In the genomic region with DNA sequence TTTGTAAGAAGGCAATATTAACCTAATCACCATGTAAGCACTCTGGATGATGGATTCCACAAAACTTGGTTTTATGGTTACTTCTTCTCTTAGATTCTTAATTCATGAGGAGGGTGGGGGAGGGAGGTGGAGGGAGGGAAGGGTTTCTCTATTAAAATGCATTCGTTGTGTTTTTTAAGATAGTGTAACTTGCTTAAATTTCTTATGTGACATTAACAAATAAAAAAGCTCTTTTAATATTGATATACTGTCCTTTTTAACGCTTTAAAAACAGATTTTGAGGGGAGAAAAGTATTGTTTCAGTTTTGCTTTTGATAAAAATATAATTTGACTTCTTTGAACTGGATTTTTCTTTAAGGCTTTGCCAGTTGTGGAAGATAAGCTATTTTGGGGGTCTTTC, we compare ENCODE assay signal across 2 cellular contexts.
TF ChIP-seq lines count a peak whose summit lies in the region.

No MANE protein-coding gene starts in this region.

TF ChIP-seq in HepG2, 621 proteins besides CTCF, POLR2A, EP300 and RAD21:
- TF ChIP-seq ZKSCAN8 (CRISPR knock-in tag; IDR thresholded peaks at IDR 0.05; ENCODE audit: borderline replicate concordance) (no peak), ZNF143 (CRISPR knock-in tag; IDR thresholded peaks at IDR 0.05) (no peak), HNRNPK (IDR thresholded peaks at IDR 0.05; ENCODE audit: low read depth, low read length, poor library complexity, severe bottlenecking) (peak; percentile 78), ZNF775 (CRISPR knock-in tag; IDR thresholded peaks at IDR 0.05; ENCODE audit: borderline replicate concordance) (no peak)
TF ChIP-seq in HepG2: peak in this region for 1.

TF ChIP-seq in K562, 482 proteins besides CTCF, POLR2A, EP300 and RAD21:
- TF ChIP-seq POLR3A (IDR thresholded peaks at IDR 0.05; ENCODE audit: borderline replicate concordance, extremely low read depth, insufficient read depth, insufficient read length) (no peak), MTA1 (IDR thresholded peaks at IDR 0.05; ENCODE audit: borderline replicate concordance) (no peak), FOXJ2 (tag; IDR thresholded peaks at IDR 0.05) (no peak), MCM2 (IDR thresholded peaks at IDR 0.05; ENCODE audit: low read depth) (no peak), PCBP2 (IDR thresholded peaks at IDR 0.05; ENCODE audit: low read depth, low read length, poor library complexity, severe bottlenecking) (peak; percentile 74), EGR1 (conservative IDR thresholded peaks at IDR 0.05) (no peak), GTF2F1 (IDR thresholded peaks at IDR 0.05; ENCODE audit: low read depth, low read length) (no peak), HNRNPK (IDR thresholded peaks at IDR 0.05; ENCODE audit: low read depth, low read length, poor library complexity, severe bottlenecking) (peak; percentile 66), SMC3 (conservative IDR thresholded peaks at IDR 0.05; ENCODE audit: insufficient read depth, low read depth, low read length) (no peak), ZNF140 (CRISPR knock-in tag; IDR thresholded peaks at IDR 0.05) (no peak), ZSCAN29 (IDR thresholded peaks at IDR 0.05) (no peak), ZNF282 (CRISPR knock-in tag; IDR thresholded peaks at IDR 0.05) (no peak)
- TF ChIP-seq, protein P1, sequence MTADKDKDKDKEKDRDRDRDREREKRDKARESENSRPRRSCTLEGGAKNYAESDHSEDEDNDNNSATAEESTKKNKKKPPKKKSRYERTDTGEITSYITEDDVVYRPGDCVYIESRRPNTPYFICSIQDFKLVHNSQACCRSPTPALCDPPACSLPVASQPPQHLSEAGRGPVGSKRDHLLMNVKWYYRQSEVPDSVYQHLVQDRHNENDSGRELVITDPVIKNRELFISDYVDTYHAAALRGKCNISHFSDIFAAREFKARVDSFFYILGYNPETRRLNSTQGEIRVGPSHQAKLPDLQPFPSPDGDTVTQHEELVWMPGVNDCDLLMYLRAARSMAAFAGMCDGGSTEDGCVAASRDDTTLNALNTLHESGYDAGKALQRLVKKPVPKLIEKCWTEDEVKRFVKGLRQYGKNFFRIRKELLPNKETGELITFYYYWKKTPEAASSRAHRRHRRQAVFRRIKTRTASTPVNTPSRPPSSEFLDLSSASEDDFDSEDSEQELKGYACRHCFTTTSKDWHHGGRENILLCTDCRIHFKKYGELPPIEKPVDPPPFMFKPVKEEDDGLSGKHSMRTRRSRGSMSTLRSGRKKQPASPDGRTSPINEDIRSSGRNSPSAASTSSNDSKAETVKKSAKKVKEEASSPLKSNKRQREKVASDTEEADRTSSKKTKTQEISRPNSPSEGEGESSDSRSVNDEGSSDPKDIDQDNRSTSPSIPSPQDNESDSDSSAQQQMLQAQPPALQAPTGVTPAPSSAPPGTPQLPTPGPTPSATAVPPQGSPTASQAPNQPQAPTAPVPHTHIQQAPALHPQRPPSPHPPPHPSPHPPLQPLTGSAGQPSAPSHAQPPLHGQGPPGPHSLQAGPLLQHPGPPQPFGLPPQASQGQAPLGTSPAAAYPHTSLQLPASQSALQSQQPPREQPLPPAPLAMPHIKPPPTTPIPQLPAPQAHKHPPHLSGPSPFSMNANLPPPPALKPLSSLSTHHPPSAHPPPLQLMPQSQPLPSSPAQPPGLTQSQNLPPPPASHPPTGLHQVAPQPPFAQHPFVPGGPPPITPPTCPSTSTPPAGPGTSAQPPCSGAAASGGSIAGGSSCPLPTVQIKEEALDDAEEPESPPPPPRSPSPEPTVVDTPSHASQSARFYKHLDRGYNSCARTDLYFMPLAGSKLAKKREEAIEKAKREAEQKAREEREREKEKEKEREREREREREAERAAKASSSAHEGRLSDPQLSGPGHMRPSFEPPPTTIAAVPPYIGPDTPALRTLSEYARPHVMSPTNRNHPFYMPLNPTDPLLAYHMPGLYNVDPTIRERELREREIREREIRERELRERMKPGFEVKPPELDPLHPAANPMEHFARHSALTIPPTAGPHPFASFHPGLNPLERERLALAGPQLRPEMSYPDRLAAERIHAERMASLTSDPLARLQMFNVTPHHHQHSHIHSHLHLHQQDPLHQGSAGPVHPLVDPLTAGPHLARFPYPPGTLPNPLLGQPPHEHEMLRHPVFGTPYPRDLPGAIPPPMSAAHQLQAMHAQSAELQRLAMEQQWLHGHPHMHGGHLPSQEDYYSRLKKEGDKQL (CRISPR knock-in tag; IDR thresholded peaks at IDR 0.05; ENCODE audit: borderline replicate concordance) = no peak
- TF ChIP-seq, protein P2, sequence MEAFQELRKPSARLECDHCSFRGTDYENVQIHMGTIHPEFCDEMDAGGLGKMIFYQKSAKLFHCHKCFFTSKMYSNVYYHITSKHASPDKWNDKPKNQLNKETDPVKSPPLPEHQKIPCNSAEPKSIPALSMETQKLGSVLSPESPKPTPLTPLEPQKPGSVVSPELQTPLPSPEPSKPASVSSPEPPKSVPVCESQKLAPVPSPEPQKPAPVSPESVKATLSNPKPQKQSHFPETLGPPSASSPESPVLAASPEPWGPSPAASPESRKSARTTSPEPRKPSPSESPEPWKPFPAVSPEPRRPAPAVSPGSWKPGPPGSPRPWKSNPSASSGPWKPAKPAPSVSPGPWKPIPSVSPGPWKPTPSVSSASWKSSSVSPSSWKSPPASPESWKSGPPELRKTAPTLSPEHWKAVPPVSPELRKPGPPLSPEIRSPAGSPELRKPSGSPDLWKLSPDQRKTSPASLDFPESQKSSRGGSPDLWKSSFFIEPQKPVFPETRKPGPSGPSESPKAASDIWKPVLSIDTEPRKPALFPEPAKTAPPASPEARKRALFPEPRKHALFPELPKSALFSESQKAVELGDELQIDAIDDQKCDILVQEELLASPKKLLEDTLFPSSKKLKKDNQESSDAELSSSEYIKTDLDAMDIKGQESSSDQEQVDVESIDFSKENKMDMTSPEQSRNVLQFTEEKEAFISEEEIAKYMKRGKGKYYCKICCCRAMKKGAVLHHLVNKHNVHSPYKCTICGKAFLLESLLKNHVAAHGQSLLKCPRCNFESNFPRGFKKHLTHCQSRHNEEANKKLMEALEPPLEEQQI (IDR thresholded peaks at IDR 0.05) = no peak
- TF ChIP-seq, protein P3, sequence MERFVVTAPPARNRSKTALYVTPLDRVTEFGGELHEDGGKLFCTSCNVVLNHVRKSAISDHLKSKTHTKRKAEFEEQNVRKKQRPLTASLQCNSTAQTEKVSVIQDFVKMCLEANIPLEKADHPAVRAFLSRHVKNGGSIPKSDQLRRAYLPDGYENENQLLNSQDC (CRISPR knock-in tag; IDR thresholded peaks at IDR 0.05) = no peak
- TF ChIP-seq, protein P4, sequence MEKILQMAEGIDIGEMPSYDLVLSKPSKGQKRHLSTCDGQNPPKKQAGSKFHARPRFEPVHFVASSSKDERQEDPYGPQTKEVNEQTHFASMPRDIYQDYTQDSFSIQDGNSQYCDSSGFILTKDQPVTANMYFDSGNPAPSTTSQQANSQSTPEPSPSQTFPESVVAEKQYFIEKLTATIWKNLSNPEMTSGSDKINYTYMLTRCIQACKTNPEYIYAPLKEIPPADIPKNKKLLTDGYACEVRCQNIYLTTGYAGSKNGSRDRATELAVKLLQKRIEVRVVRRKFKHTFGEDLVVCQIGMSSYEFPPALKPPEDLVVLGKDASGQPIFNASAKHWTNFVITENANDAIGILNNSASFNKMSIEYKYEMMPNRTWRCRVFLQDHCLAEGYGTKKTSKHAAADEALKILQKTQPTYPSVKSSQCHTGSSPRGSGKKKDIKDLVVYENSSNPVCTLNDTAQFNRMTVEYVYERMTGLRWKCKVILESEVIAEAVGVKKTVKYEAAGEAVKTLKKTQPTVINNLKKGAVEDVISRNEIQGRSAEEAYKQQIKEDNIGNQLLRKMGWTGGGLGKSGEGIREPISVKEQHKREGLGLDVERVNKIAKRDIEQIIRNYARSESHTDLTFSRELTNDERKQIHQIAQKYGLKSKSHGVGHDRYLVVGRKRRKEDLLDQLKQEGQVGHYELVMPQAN (IDR thresholded peaks at IDR 0.05; ENCODE audit: borderline replicate concordance) = no peak
- TF ChIP-seq, protein P5, sequence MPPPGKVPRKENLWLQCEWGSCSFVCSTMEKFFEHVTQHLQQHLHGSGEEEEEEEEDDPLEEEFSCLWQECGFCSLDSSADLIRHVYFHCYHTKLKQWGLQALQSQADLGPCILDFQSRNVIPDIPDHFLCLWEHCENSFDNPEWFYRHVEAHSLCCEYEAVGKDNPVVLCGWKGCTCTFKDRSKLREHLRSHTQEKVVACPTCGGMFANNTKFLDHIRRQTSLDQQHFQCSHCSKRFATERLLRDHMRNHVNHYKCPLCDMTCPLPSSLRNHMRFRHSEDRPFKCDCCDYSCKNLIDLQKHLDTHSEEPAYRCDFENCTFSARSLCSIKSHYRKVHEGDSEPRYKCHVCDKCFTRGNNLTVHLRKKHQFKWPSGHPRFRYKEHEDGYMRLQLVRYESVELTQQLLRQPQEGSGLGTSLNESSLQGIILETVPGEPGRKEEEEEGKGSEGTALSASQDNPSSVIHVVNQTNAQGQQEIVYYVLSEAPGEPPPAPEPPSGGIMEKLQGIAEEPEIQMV (tag; conservative IDR thresholded peaks at IDR 0.05; ENCODE audit: low read depth) = no peak
- TF ChIP-seq, protein P6, sequence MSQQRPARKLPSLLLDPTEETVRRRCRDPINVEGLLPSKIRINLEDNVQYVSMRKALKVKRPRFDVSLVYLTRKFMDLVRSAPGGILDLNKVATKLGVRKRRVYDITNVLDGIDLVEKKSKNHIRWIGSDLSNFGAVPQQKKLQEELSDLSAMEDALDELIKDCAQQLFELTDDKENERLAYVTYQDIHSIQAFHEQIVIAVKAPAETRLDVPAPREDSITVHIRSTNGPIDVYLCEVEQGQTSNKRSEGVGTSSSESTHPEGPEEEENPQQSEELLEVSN (IDR thresholded peaks at IDR 0.05; ENCODE audit: borderline replicate concordance in 1 of 2, extremely low read depth in 1 of 2, insufficient read depth in 1 of 2, insufficient read length in 1 of 2, low read depth in 1 of 2, low read length in 1 of 2, poor library complexity in 1 of 2, severe bottlenecking in 1 of 2) = no peak
